ENCODE assay signal across 19 cellular contexts in the genomic region with DNA sequence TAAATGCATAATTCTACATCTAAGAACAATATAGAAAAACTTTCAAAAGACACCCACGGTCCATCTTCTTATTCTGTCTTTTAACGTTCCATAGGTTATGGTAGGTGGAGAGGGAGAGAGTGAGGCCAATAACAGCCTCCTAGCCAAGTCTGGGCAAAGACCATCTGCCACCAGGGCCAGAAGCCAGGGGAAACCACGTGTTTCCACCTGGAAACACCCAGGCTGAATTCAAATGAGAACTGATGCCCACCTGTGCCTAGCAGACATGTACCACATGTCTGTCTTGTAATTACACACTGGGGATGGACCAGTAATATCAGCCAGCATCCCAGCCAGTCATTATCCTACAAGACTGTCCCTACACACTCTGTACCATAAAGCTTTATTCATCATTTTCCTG.
DNase-seq lines count a peak whose midpoint lies in the region; TF ChIP-seq lines count a peak whose summit lies in the region.
"Had no signal": no experiment of that assay in that cellular context is flagged by ENCODE, and none has a peak within 500 bp of the region (broad histone marks: within the 10 kb centered on the region; RNA-seq: fewer than 3 reads in every experiment).

No MANE protein-coding gene starts in this region.

- DNase-seq in NCI-H524 (lab: John Stamatoyannopoulos, UW) (peak; percentile 1 to 70), NCI-H524 treated with DMSO at 0.1 percent for 48 hours (lab: John Stamatoyannopoulos, UW) (no peak), NCI-H2171 (lab: John Stamatoyannopoulos, UW) (peak; percentile 61), cerebellar nuclear complex (lab: John Stamatoyannopoulos, UW) (peak; percentile 60 to 61), progenitor cell of endocrine pancreas (ENCODE audit: low spot score, unreplicated experiment) (no peak), NCI-H1092 (lab: John Stamatoyannopoulos, UW) (no peak), T1000 (lab: John Stamatoyannopoulos, UW) (no peak)
- DNase-seq: 8988T; ACHN; AML-193; BE2C; CD4-positive, alpha-beta T cell; CD8-positive, alpha-beta memory T cell; DMS153; DND-41; GDM1; GOT3; HFFc6 had no signal

- no peak overlapping the region for H3K4me3 Mint-ChIP-seq in progenitor cell of endocrine pancreas (ENCODE audit: low read depth)
- H3K4me3 Mint-ChIP-seq: CD14-positive monocyte; CD4-positive, alpha-beta T cell; CD8-positive, alpha-beta memory T cell; HFFc6 had no signal

- TF ChIP-seq CTCF in progenitor cell of endocrine pancreas (IDR thresholded peaks at IDR 0.05; ENCODE audit: unreplicated experiment), result no peak

- peaks cover 3% of the 10 kb centered on the region for H3K9me3 Mint-ChIP-seq in progenitor cell of endocrine pancreas (ENCODE audit: low read depth)

- no peaks in the 10 kb centered on the region for H3K4me1 Mint-ChIP-seq in progenitor cell of endocrine pancreas (ENCODE audit: low read depth)
- H3K4me1 Mint-ChIP-seq: CD14-positive monocyte; CD8-positive, alpha-beta memory T cell had no signal

- H3K36me3 Mint-ChIP-seq in progenitor cell of endocrine pancreas (ENCODE audit: insufficient read depth), result no peaks in the 10 kb centered on the region
- H3K36me3 Mint-ChIP-seq: CD8-positive, alpha-beta memory T cell had no signal

- H3K27me3 Mint-ChIP-seq in progenitor cell of endocrine pancreas, result no peaks in the 10 kb centered on the region
- H3K27me3 Mint-ChIP-seq: CD4-positive, alpha-beta T cell; CD8-positive, alpha-beta memory T cell had no signal

- no peak overlapping the region for H3K27ac Mint-ChIP-seq in progenitor cell of endocrine pancreas
- H3K27ac Mint-ChIP-seq: CD14-positive monocyte; CD4-positive, alpha-beta T cell; CD8-positive, alpha-beta memory T cell; HFFc6 had no signal

Comparison
In these comparisons a context has a peak if more than half of its experiments do, and no peak if none do; other contexts are left out.
1. DNase-seq: peak in NCI-H524 (2 of 2), NCI-H2171 (single experiment) and cerebellar nuclear complex (2 of 2); none in NCI-H524 treated with DMSO at 0.1 percent for 48 hours (single experiment), progenitor cell of endocrine pancreas (single experiment), NCI-H1092 (single experiment) and T1000 (single experiment).